Comparison of ENCODE assay signal across 10 cellular contexts in genomic region chr2:201888476-201888875, GRCh38.
DNase-seq lines count a peak whose midpoint lies in the region; ATAC-seq, FAIRE-seq and TF ChIP-seq lines count a peak whose summit lies in the region.
"Had no signal": no experiment of that assay in that cellular context is flagged by ENCODE, and none has a peak within 500 bp of the region (broad histone marks: within the 10 kb centered on the region; RNA-seq: fewer than 3 reads in every experiment).

No MANE protein-coding gene starts in this region.

- peak overlapping the region; percentile 10; the same call in 1 of the 2 replicates for H3K4me3 ChIP-seq in H7 (ENCODE audit: insufficient read depth, low read depth, low read length)
- peak overlapping the region; percentile 51 for H3K4me3 ChIP-seq in iPS-18a (ENCODE audit: low read length)

- peak overlapping the region; percentile 61 for H3K4me3 Mint-ChIP-seq in WTC11
- H3K4me3 Mint-ChIP-seq: activated T-helper 17 cell treated with anti-CD3 and anti-CD28 coated beads, Interleukin-2, amount 50 U/mL, for 72 hours had no signal

- H3K27me3 ChIP-seq in H7 (ENCODE audit: control insufficient read depth, insufficient read depth, low read length) = no peaks in the 10 kb centered on the region
- no peaks in the 10 kb centered on the region for H3K27me3 ChIP-seq in iPS-18a (ENCODE audit: control insufficient read depth, insufficient read depth, low read length)

- TF ChIP-seq CTCF in WTC11 (IDR thresholded peaks at IDR 0.05) (no peak), D721Med (IDR thresholded peaks at IDR 0.05; ENCODE audit: insufficient read depth, missing control alignments) (no peak), GM10266 (IDR thresholded peaks at IDR 0.05; ENCODE audit: control insufficient read depth, insufficient read depth, low read depth, missing control alignments) (no peak)

- intact Hi-C loops in sciatic nerve (cut with DNase I) = no loop called here

- H3K36me3 Mint-ChIP-seq in WTC11 = no peaks in the 10 kb centered on the region

- no peak overlapping the region for H3K9ac ChIP-seq in iPS-18a (ENCODE audit: low read length)

- peak; percentile 69 for ATAC-seq in WTC11
- peak; percentile 44 for ATAC-seq in sciatic nerve
- ATAC-seq: activated T-helper 17 cell treated with anti-CD3 and anti-CD28 coated beads, Interleukin-2, amount 50 U/mL, for 72 hours had no signal

- H3K27ac Mint-ChIP-seq in WTC11 = no peak overlapping the region
- H3K27ac Mint-ChIP-seq: activated T-helper 17 cell treated with anti-CD3 and anti-CD28 coated beads, Interleukin-2, amount 50 U/mL, for 72 hours had no signal

- no peaks in the 10 kb centered on the region for H3K9me3 ChIP-seq in iPS-18a (ENCODE audit: control insufficient read depth, low read depth, low read length)

- no peak for FAIRE-seq in D721Med (lab: Jason Lieb, UNC)

- CTCF ChIA-PET in WTC11 (lab: Charles Lee) = interaction anchor here (0.9 to 2.3 kb wide), 3 partner anchors 14 to 135 kb away, joined by 3 to 8 read pairs (median 3); no protein-coding TSS in a partner anchor

- H3K4me1 ChIP-seq in iPS-18a (ENCODE audit: control insufficient read depth, low read depth, low read length) = peaks cover 16% of the 10 kb centered on the region

- no peaks in the 10 kb centered on the region for H3K36me3 ChIP-seq in H7 (replicated peaks; ENCODE audit: control insufficient read depth, insufficient read depth, low read length)
- H3K36me3 ChIP-seq in iPS-18a (ENCODE audit: control insufficient read depth, low read depth, low read length) = no peaks in the 10 kb centered on the region

- H3K27me3 Mint-ChIP-seq in WTC11 (ENCODE audit: low read depth) = no peaks in the 10 kb centered on the region

- POLR2A ChIA-PET in WTC11 (lab: Charles Lee) = interaction anchor here (0.6 to 1.2 kb wide), 2 partner anchors 14 to 211 kb away, joined by 3 read pairs; no protein-coding TSS in a partner anchor

- H3K4me1 Mint-ChIP-seq in WTC11 = peaks cover 28% of the 10 kb centered on the region
- H3K4me1 Mint-ChIP-seq: activated T-helper 17 cell treated with anti-CD3 and anti-CD28 coated beads, Interleukin-2, amount 50 U/mL, for 72 hours had no signal

- no peak for DNase-seq in H7
- no peak for DNase-seq in WTC11 (ENCODE audit: low spot score)
- no peak for DNase-seq in sciatic nerve (ENCODE audit: low spot score)
- no peak for DNase-seq in D721Med (ENCODE audit: insufficient read length, low spot score)
- no peak for DNase-seq in GM10266 (ENCODE audit: extremely low spot score)
- no peak for DNase-seq in AML-193 (lab: John Stamatoyannopoulos, UW)
- DNase-seq in NK-92 (lab: John Stamatoyannopoulos, UW; ENCODE audit: unreplicated experiment) = no peak
- DNase-seq: activated CD4-positive, CD25-positive, alpha-beta regulatory T cell had no signal

- no peak overlapping the region for H3K27ac ChIP-seq in iPS-18a (ENCODE audit: low read length)

- no peaks in the 10 kb centered on the region for H3K9me3 Mint-ChIP-seq in WTC11
- H3K9me3 Mint-ChIP-seq: activated T-helper 17 cell treated with anti-CD3 and anti-CD28 coated beads, Interleukin-2, amount 50 U/mL, for 72 hours had no signal

TF ChIP-seq in WTC11, 78 proteins besides CTCF, POLR2A, EP300 and RAD21 (continues in another document):
- TF ChIP-seq SMAD4 (CRISPR knock-in tag; IDR thresholded peaks at IDR 0.05) = no peak
- no peak for TF ChIP-seq CDX4 (CRISPR knock-in tag; IDR thresholded peaks at IDR 0.05; ENCODE audit: borderline replicate concordance)
- TF ChIP-seq RELA (CRISPR knock-in tag; IDR thresholded peaks at IDR 0.05; ENCODE audit: borderline replicate concordance) = no peak
- no peak for TF ChIP-seq ATF6 (CRISPR knock-in tag; IDR thresholded peaks at IDR 0.05)
- TF ChIP-seq JUN (CRISPR knock-in tag; IDR thresholded peaks at IDR 0.05) = no peak
- no peak for TF ChIP-seq ZNF263 (CRISPR knock-in tag; IDR thresholded peaks at IDR 0.05; ENCODE audit: low read depth)
- TF ChIP-seq ARID4B (CRISPR knock-in tag; IDR thresholded peaks at IDR 0.05; ENCODE audit: borderline replicate concordance) = no peak
- no peak for TF ChIP-seq USF1 (CRISPR knock-in tag; IDR thresholded peaks at IDR 0.05)
- no peak for TF ChIP-seq FOXP1 (CRISPR knock-in tag; IDR thresholded peaks at IDR 0.05; ENCODE audit: borderline replicate concordance)
- TF ChIP-seq ZNF423 (CRISPR knock-in tag; IDR thresholded peaks at IDR 0.05) = no peak
- TF ChIP-seq AR (CRISPR knock-in tag; IDR thresholded peaks at IDR 0.05) = no peak
